ENCODE assay signal across 22 cellular contexts in the genomic region with DNA sequence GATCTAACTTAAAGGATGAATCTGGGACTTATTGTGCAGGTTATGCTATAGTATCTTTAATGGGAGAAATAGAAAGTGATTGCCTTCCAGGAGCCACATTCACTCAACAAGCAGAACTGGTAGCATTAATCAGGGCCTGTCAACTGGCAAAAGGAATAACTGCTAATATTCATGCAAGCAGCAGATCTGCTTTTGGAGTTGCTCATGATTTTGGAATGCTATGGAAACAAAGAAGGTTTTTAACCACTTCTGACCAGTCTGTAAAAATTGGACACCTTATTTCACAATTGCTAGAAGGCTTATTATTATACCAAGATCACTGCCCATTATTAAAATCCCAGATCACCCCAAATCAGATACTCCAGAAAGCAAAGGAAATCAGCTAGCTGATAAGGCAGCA.
A peak's percentile ranks its signal among the peaks of the same experiment; 100 is the strongest.
DNase-seq lines count a peak whose midpoint lies in the region; ATAC-seq and TF ChIP-seq lines count a peak whose summit lies in the region.
"Had no signal": no experiment of that assay in that cellular context is flagged by ENCODE, and none has a peak within 500 bp of the region (broad histone marks: within the 10 kb centered on the region; RNA-seq: fewer than 3 reads in every experiment).

No MANE protein-coding gene starts in this region.

- DNase-seq in HT1080 (ENCODE audit: low read depth) (peak; percentile 38), astrocyte of the cerebellum (ENCODE audit: low read depth) (peak; percentile 52), foreskin fibroblast (peak; percentile 51 to 78), stromal cell of bone marrow (ENCODE audit: low read depth) (peak; percentile 43), esophagus muscularis mucosa (ENCODE audit: extremely low spot score) (no peak), NCI-H1436 treated with DMSO at 0.1 percent for 48 hours (lab: John Stamatoyannopoulos, UW) (no peak), upper lobe of left lung (no peak)
- DNase-seq: activated CD8-positive, alpha-beta T cell treated with anti-CD3 and anti-CD28 coated beads for 36 hours; activated T-cell treated with anti-CD3 and anti-CD28 coated beads, Interleukin-2, amount 50 U/mL, for 48 hours; DMS79; heart right ventricle; kidney; NCI-H1105; NCI-H2171 treated with DMSO at 0.1 percent for 48 hours; NCI-H82; Peyer's patch; T-cell; transverse colon had no signal

- TF ChIP-seq CTCF in astrocyte of the cerebellum (IDR thresholded peaks at IDR 0.05; ENCODE audit: low read depth, low read length, missing control alignments): no peak
- TF ChIP-seq CTCF in foreskin fibroblast (IDR thresholded peaks at IDR 0.05; ENCODE audit: low read depth, low read length): no peak
- TF ChIP-seq CTCF in esophagus muscularis mucosa (IDR thresholded peaks at IDR 0.05): no peak
- no peak for TF ChIP-seq CTCF in upper lobe of left lung (IDR thresholded peaks at IDR 0.05)

- no peaks in the 10 kb centered on the region for H3K9me3 ChIP-seq in esophagus muscularis mucosa
- H3K9me3 ChIP-seq in upper lobe of left lung: no peaks in the 10 kb centered on the region
- H3K9me3 ChIP-seq: heart right ventricle, Peyer's patch, transverse colon had no signal

- intact Hi-C loops in esophagus muscularis mucosa (cut with DNase I): no loop called here

- H3K4me1 ChIP-seq in esophagus muscularis mucosa: peaks cover 0 to 4% (median 2%) of the 10 kb centered on the region in 4 donors
- H3K4me1 ChIP-seq in upper lobe of left lung: peaks cover 0 to 12% (median 5%) of the 10 kb centered on the region in 4 donors

- TF ChIP-seq POLR2A in esophagus muscularis mucosa (IDR thresholded peaks at IDR 0.05; ENCODE audit: low read depth): no peak
- no peak for TF ChIP-seq POLR2A in upper lobe of left lung (IDR thresholded peaks at IDR 0.05)

- H3K27ac ChIP-seq in esophagus muscularis mucosa (replicated peaks in 1 of 4) (no peak overlapping the region), upper lobe of left lung (no peak overlapping the region)
- H3K27ac ChIP-seq: C4-2B, heart right ventricle, Peyer's patch, skin epidermis, transverse colon, VCaP had no signal

- in situ Hi-C loops in astrocyte of the cerebellum (cut with HindIII; ENCODE audit: low sequenced_read_pairs): no loop called here

- no peaks in the 10 kb centered on the region for H3K27me3 ChIP-seq in esophagus muscularis mucosa
- no peaks in the 10 kb centered on the region for H3K27me3 ChIP-seq in upper lobe of left lung
- H3K27me3 ChIP-seq: heart right ventricle, Peyer's patch, transverse colon had no signal

- no peak for ATAC-seq in upper lobe of left lung (ENCODE audit: low FRiP score in 2 of 2)
- ATAC-seq: activated CD8-positive, alpha-beta T cell treated with anti-CD3 and anti-CD28 coated beads for 36 hours; heart right ventricle; stimulated activated effector memory CD8-positive, alpha-beta T cell treated with anti-CD3 and anti-CD28 coated beads, Interleukin-12 subunit alpha, Interleukin-12 subunit beta, amount 100 ng/mL, for 72 hours; T-cell had no signal

- H3K4me3 ChIP-seq in astrocyte of the cerebellum (ENCODE audit: low read depth, low read length) (no peak overlapping the region), foreskin fibroblast (ENCODE audit: low read depth in 1 of 2, low read length in 2 of 2) (no peak overlapping the region), esophagus muscularis mucosa (no peak overlapping the region), upper lobe of left lung (no peak overlapping the region)
- H3K4me3 ChIP-seq: heart right ventricle, Peyer's patch, skin epidermis, transverse colon had no signal

- no peak for TF ChIP-seq EP300 in esophagus muscularis mucosa (IDR thresholded peaks at IDR 0.05)
- no peak for TF ChIP-seq EP300 in upper lobe of left lung (IDR thresholded peaks at IDR 0.05)

- H3K36me3 ChIP-seq in esophagus muscularis mucosa (no peaks in the 10 kb centered on the region), upper lobe of left lung (no peaks in the 10 kb centered on the region)
- H3K36me3 ChIP-seq: heart right ventricle, Peyer's patch, transverse colon had no signal

Comparison
In these comparisons a context has a peak if more than half of its experiments do, and no peak if none do; other contexts are left out.
1. DNase-seq: peak in HT1080 (single experiment), astrocyte of the cerebellum (single experiment), foreskin fibroblast (2 of 2) and stromal cell of bone marrow (single experiment); none in esophagus muscularis mucosa (single experiment), NCI-H1436 treated with DMSO at 0.1 percent for 48 hours (single experiment) and upper lobe of left lung (0 of 2).